ENCODE assay signal across 1 cellular context in genomic region chr2:85888745-85889647, GRCh38.
TF ChIP-seq lines count a peak whose summit lies in the region.

ST3GAL5 (minus strand) TSS chr2:85888990; CDS start chr2:85888905, 85 bp downstream.

TF ChIP-seq in A549, 52 proteins besides CTCF, POLR2A, EP300 and RAD21 (continued from another document):
- TF ChIP-seq, protein P1, sequence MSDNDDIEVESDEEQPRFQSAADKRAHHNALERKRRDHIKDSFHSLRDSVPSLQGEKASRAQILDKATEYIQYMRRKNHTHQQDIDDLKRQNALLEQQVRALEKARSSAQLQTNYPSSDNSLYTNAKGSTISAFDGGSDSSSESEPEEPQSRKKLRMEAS (IDR thresholded peaks at IDR 0.05) = peak; percentile 59; the same call in 1 of the 2 replicates
- TF ChIP-seq HEYL (CRISPR knock-in tag; IDR thresholded peaks at IDR 0.05) (no peak), REST (IDR thresholded peaks at IDR 0.05) (no peak), KDM1A (IDR thresholded peaks at IDR 0.05; ENCODE audit: low read depth) (no peak), FOSL2 (IDR thresholded peaks at IDR 0.05) (no peak), FOSL2 (CRISPR knock-in tag; IDR thresholded peaks at IDR 0.05) (peak; percentile 46), TFCP2L1 (CRISPR knock-in tag; IDR thresholded peaks at IDR 0.05) (no peak), TP53 (CRISPR knock-in tag; IDR thresholded peaks at IDR 0.05) (no peak), CHD4 (IDR thresholded peaks at IDR 0.05; ENCODE audit: borderline replicate concordance) (no peak), RNF2 (IDR thresholded peaks at IDR 0.05; ENCODE audit: borderline replicate concordance, low read depth) (no peak), RARB (CRISPR knock-in tag; IDR thresholded peaks at IDR 0.05) (no peak), ZNF302 (CRISPR knock-in tag; IDR thresholded peaks at IDR 0.05) (no peak), RCOR1 (IDR thresholded peaks at IDR 0.05; ENCODE audit: low read depth, low read length) (no peak), ZFP36 (IDR thresholded peaks at IDR 0.05; ENCODE audit: borderline replicate concordance, partially characterized antibody) (no peak), NPAS2 (CRISPR knock-in tag; IDR thresholded peaks at IDR 0.05; ENCODE audit: borderline replicate concordance) (no peak), JUNB (IDR thresholded peaks at IDR 0.05) (no peak), BCL3 (IDR thresholded peaks at IDR 0.05) (0 out of 3 replicates have a peak, but pooled peaks have one; percentile 36), MAZ (IDR thresholded peaks at IDR 0.05; ENCODE audit: borderline replicate concordance, low read depth, low read length) (peak; percentile 95), SREBF2 (IDR thresholded peaks at IDR 0.05) (no peak), EHF (CRISPR knock-in tag; IDR thresholded peaks at IDR 0.05) (no peak), SMC3 (IDR thresholded peaks at IDR 0.05) (peak; percentile 87)
- TF ChIP-seq, protein P2, sequence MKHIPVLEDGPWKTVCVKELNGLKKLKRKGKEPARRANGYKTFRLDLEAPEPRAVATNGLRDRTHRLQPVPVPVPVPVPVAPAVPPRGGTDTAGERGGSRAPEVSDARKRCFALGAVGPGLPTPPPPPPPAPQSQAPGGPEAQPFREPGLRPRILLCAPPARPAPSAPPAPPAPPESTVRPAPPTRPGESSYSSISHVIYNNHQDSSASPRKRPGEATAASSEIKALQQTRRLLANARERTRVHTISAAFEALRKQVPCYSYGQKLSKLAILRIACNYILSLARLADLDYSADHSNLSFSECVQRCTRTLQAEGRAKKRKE (CRISPR knock-in tag; IDR thresholded peaks at IDR 0.05; ENCODE audit: low read depth) = no peak
- TF ChIP-seq, protein P3, sequence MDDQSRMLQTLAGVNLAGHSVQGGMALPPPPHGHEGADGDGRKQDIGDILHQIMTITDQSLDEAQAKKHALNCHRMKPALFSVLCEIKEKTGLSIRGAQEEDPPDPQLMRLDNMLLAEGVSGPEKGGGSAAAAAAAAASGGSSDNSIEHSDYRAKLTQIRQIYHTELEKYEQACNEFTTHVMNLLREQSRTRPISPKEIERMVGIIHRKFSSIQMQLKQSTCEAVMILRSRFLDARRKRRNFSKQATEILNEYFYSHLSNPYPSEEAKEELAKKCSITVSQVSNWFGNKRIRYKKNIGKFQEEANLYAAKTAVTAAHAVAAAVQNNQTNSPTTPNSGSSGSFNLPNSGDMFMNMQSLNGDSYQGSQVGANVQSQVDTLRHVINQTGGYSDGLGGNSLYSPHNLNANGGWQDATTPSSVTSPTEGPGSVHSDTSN (IDR thresholded peaks at IDR 0.05) = no peak
- TF ChIP-seq, protein P4, sequence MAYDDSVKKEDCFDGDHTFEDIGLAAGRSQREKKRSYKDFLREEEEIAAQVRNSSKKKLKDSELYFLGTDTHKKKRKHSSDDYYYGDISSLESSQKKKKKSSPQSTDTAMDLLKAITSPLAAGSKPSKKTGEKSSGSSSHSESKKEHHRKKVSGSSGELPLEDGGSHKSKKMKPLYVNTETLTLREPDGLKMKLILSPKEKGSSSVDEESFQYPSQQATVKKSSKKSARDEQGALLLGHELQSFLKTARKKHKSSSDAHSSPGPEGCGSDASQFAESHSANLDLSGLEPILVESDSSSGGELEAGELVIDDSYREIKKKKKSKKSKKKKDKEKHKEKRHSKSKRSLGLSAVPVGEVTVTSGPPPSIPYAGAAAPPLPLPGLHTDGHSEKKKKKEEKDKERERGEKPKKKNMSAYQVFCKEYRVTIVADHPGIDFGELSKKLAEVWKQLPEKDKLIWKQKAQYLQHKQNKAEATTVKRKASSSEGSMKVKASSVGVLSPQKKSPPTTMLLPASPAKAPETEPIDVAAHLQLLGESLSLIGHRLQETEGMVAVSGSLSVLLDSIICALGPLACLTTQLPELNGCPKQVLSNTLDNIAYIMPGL (CRISPR knock-in tag; IDR thresholded peaks at IDR 0.05; ENCODE audit: borderline replicate concordance) = 0 out of 2 replicates have a peak, but pooled peaks have one; percentile 28
- TF ChIP-seq, protein P5, sequence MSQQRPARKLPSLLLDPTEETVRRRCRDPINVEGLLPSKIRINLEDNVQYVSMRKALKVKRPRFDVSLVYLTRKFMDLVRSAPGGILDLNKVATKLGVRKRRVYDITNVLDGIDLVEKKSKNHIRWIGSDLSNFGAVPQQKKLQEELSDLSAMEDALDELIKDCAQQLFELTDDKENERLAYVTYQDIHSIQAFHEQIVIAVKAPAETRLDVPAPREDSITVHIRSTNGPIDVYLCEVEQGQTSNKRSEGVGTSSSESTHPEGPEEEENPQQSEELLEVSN (IDR thresholded peaks at IDR 0.05; ENCODE audit: borderline replicate concordance, low read depth) = no peak
